In genomic region chr15:57387644-57388076, GRCh38 we compare ENCODE assay signal across 15 cellular contexts. TPM values are rescaled to one million over a fixed set of nuclear protein-coding genes. Genes with fewer than 3 reads are reported as not detected.
DNase-seq lines count a peak whose midpoint lies in the region; ATAC-seq and TF ChIP-seq lines count a peak whose summit lies in the region.
"Had no signal": no experiment of that assay in that cellular context is flagged by ENCODE, and none has a peak within 500 bp of the region (broad histone marks: within the 10 kb centered on the region; RNA-seq: fewer than 3 reads in every experiment).

No MANE protein-coding gene starts in this region.

- DNase-seq in DMS79 (lab: John Stamatoyannopoulos, UW) (peak; percentile 61), DMS79 treated with DMSO at 0.1 percent for 48 hours (lab: John Stamatoyannopoulos, UW) (no peak), WERI-Rb-1 (peak; percentile 38), kidney glomerular epithelial cell (lab: John Stamatoyannopoulos, UW) (peak; percentile 14), osteocyte (ENCODE audit: extremely low spot score, unreplicated experiment) (no peak), GM13977 (ENCODE audit: low spot score) (no peak)
- DNase-seq: Caco-2; hippocampal formation; stimulated activated CD4-positive, alpha-beta T cell treated with anti-CD3 and anti-CD28 coated beads, Interleukin-2, amount 100 ng/mL, for 24 hours had no signal

- peak overlapping the region; percentile 46 for H3K27ac ChIP-seq in WERI-Rb-1
- H3K27ac ChIP-seq in stomach smooth muscle (ENCODE audit: low read length) = peak overlapping the region; percentile 62
- H3K27ac ChIP-seq: 22Rv1, neutrophil, VCaP had no signal

- in situ Hi-C loops in GM13977 (cut with MboI; ENCODE audit: low pct_unique_long_range_greater_than_20kb, low sequenced_read_pairs, unreplicated experiment) = no loop called here

- H3K36me3 ChIP-seq in WERI-Rb-1 = no peaks in the 10 kb centered on the region
- no peaks in the 10 kb centered on the region for H3K36me3 ChIP-seq in stomach smooth muscle (ENCODE audit: control insufficient read depth in 2 of 2, insufficient read depth in 2 of 2, low read length in 2 of 2)
- H3K36me3 ChIP-seq: neutrophil had no signal

- H3K4me1 ChIP-seq in stomach smooth muscle (ENCODE audit: control insufficient read depth, insufficient read depth, low read length) = peaks cover 69% of the 10 kb centered on the region

- peaks cover 9% of the 10 kb centered on the region for H3K4me1 Mint-ChIP-seq in osteocyte (ENCODE audit: unreplicated experiment)

- H3K4me3 ChIP-seq in WERI-Rb-1 (ENCODE audit: low read depth, low read length) (no peak overlapping the region), stomach smooth muscle (ENCODE audit: low read length in 2 of 2) (no peak overlapping the region)

- H3K27ac Mint-ChIP-seq in osteocyte (ENCODE audit: unreplicated experiment) = no peak overlapping the region
- H3K27ac Mint-ChIP-seq: stimulated activated naive CD8-positive, alpha-beta T cell treated with anti-CD3 and anti-CD28 coated beads, Interleukin-15, Interleukin-2, amounts not matched to agents 100 ng/mL and 50 ng/mL, for 24 hours had no signal

- no peak for ATAC-seq in HG02623 (IDR thresholded peaks at IDR 0.05; ENCODE audit: unreplicated experiment)

- H3K27me3 ChIP-seq in WERI-Rb-1 (ENCODE audit: insufficient read depth, low read depth, severe bottlenecking) (no peaks in the 10 kb centered on the region), stomach smooth muscle (ENCODE audit: control insufficient read depth in 1 of 2, insufficient read depth in 2 of 2, low read length in 2 of 2) (peaks cover 0 to 4% of the 10 kb centered on the region in 2 donors)
- H3K27me3 ChIP-seq: neutrophil had no signal

- TF ChIP-seq CTCF in WERI-Rb-1 (IDR thresholded peaks at IDR 0.05; ENCODE audit: low read depth, low read length) (no peak), osteocyte (IDR thresholded peaks at IDR 0.05) (no peak), GM13977 (IDR thresholded peaks at IDR 0.05; ENCODE audit: extremely low read depth, insufficient read depth, missing control alignments) (no peak)

- H3K27me3 Mint-ChIP-seq in osteocyte (ENCODE audit: unreplicated experiment) = peaks cover 17% of the 10 kb centered on the region

- H3K9me3 ChIP-seq in WERI-Rb-1 (ENCODE audit: severe bottlenecking) = no peaks in the 10 kb centered on the region
- H3K9me3 ChIP-seq in stomach smooth muscle (ENCODE audit: control insufficient read depth in 2 of 2, low read length in 2 of 2) = no peaks in the 10 kb centered on the region
- H3K9me3 ChIP-seq: Caco-2, neutrophil had no signal

- H3K36me3 Mint-ChIP-seq in osteocyte (ENCODE audit: unreplicated experiment) = peaks cover 4% of the 10 kb centered on the region

- H3K9me3 Mint-ChIP-seq in osteocyte (ENCODE audit: unreplicated experiment) = no peaks in the 10 kb centered on the region
- H3K9me3 Mint-ChIP-seq: stimulated activated naive CD8-positive, alpha-beta T cell treated with anti-CD3 and anti-CD28 coated beads, Interleukin-15, Interleukin-2, amounts not matched to agents 100 ng/mL and 50 ng/mL, for 24 hours had no signal

- H3K4me3 Mint-ChIP-seq in osteocyte (ENCODE audit: unreplicated experiment) = no peak overlapping the region
- H3K4me3 Mint-ChIP-seq: stimulated activated naive CD8-positive, alpha-beta T cell treated with anti-CD3 and anti-CD28 coated beads, Interleukin-15, Interleukin-2, amounts not matched to agents 100 ng/mL and 50 ng/mL, for 24 hours had no signal

- peak overlapping the region in 1 of 2 donors; percentile 58 for H3K9ac ChIP-seq in stomach smooth muscle (ENCODE audit: low read length in 2 of 2)

RNA-seq across cellular contexts. Expression of gene CGNL1, which starts 11.4 kb away (rescaled TPM):
- total RNA-seq in osteocyte = 5.5 and 6.2 TPM in 2 replicates

Comparison
In these comparisons a context has a peak if more than half of its experiments do, and no peak if none do; other contexts are left out.
1. DNase-seq: peak in DMS79 (single experiment), WERI-Rb-1 (single experiment) and kidney glomerular epithelial cell (single experiment); none in DMS79 treated with DMSO at 0.1 percent for 48 hours (single experiment), osteocyte (single experiment) and GM13977 (single experiment).